ENCODE assay signal across 1 cellular context in the genomic region with DNA sequence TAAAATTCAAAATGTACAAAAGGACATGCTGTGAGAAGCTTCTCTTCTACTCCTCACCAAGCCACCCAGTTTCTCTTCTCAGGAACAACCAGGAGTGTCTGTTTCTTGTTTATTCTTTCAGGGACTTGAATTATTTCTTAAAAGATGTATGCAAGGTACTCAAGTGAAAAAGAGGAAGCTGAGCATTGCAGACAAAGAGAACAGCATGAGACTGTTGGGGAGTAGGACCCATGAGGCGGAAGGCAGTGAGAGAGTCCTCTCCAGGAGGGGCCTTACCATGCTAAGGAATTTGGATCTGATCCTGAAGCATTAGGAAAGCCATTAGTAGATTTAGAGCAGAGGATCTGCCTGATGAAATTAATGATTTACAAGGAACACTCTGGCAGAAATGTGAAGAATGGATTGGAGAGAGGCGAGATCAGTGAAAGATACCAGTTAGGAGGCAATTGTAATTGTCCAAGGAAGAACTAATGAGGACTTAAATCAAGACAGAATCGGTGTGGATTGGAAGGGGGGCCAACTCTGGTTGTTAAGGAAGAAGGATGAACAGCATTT.
TF ChIP-seq lines count a peak whose summit lies in the region.

No MANE protein-coding gene starts in this region.

TF ChIP-seq in H1, 55 proteins besides CTCF, POLR2A, EP300 and RAD21:
- no peak for TF ChIP-seq POU5F1 (IDR thresholded peaks at IDR 0.05; ENCODE audit: low read depth, low read length)
- TF ChIP-seq SP1 (IDR thresholded peaks at IDR 0.05; ENCODE audit: low read depth, low read length): no peak
- no peak for TF ChIP-seq NANOG (IDR thresholded peaks at IDR 0.05; ENCODE audit: insufficient read depth, low read depth, low read length, poor library complexity, severe bottlenecking)
- TF ChIP-seq, protein P1, sequence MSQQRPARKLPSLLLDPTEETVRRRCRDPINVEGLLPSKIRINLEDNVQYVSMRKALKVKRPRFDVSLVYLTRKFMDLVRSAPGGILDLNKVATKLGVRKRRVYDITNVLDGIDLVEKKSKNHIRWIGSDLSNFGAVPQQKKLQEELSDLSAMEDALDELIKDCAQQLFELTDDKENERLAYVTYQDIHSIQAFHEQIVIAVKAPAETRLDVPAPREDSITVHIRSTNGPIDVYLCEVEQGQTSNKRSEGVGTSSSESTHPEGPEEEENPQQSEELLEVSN (IDR thresholded peaks at IDR 0.05): no peak
- TF ChIP-seq SP2 (IDR thresholded peaks at IDR 0.05; ENCODE audit: low read length): no peak
- TF ChIP-seq MAFK (IDR thresholded peaks at IDR 0.05; ENCODE audit: low read depth, low read length): no peak
- TF ChIP-seq GTF2F1 (IDR thresholded peaks at IDR 0.05; ENCODE audit: borderline replicate concordance, low read depth, low read length): no peak
- no peak for TF ChIP-seq SIN3A (conservative IDR thresholded peaks at IDR 0.05 in 1 of 2, IDR thresholded peaks at IDR 0.05 in 1 of 2; ENCODE audit: low read depth in 1 of 2, low read length in 2 of 2)
- TF ChIP-seq CREB1 (IDR thresholded peaks at IDR 0.05): no peak
- no peak for TF ChIP-seq CHD1 (IDR thresholded peaks at IDR 0.05; ENCODE audit: low read depth, low read length)
- TF ChIP-seq TCF12 (IDR thresholded peaks at IDR 0.05; ENCODE audit: low read depth, low read length): no peak
- TF ChIP-seq PHF8 (conservative IDR thresholded peaks at IDR 0.05; ENCODE audit: low read depth, low read length): no peak
- TF ChIP-seq TAF7 (optimal IDR thresholded peaks at IDR 0.05; ENCODE audit: borderline replicate concordance, low read depth, low read length): no peak
- TF ChIP-seq, protein P2, sequence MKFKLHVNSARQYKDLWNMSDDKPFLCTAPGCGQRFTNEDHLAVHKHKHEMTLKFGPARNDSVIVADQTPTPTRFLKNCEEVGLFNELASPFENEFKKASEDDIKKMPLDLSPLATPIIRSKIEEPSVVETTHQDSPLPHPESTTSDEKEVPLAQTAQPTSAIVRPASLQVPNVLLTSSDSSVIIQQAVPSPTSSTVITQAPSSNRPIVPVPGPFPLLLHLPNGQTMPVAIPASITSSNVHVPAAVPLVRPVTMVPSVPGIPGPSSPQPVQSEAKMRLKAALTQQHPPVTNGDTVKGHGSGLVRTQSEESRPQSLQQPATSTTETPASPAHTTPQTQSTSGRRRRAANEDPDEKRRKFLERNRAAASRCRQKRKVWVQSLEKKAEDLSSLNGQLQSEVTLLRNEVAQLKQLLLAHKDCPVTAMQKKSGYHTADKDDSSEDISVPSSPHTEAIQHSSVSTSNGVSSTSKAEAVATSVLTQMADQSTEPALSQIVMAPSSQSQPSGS (IDR thresholded peaks at IDR 0.05; ENCODE audit: low read length): no peak
- no peak for TF ChIP-seq CBX5 (IDR thresholded peaks at IDR 0.05; ENCODE audit: low read depth, low read length)
TF ChIP-seq in H1: peak in this region for 0.
